Comparison of ENCODE assay signal across 8 cellular contexts in genomic region chr13:113297370-113297871, GRCh38. TPM values are rescaled to one million over a fixed set of nuclear protein-coding genes. Genes with fewer than 3 reads are reported as not detected.
DNase-seq lines count a peak whose midpoint lies in the region; ATAC-seq, FAIRE-seq and TF ChIP-seq lines count a peak whose summit lies in the region.

No MANE protein-coding gene starts in this region.

- no peaks in the 10 kb centered on the region for H3K9me3 ChIP-seq in keratinocyte (ENCODE audit: control insufficient read depth, low read depth, low read length)

- H2AFZ ChIP-seq in keratinocyte (ENCODE audit: control insufficient read depth, low read length) = peak overlapping the region; percentile 29

- H4K20me1 ChIP-seq in keratinocyte (ENCODE audit: control insufficient read depth, extremely low read depth, insufficient read depth, low read length) = peaks cover 7% of the 10 kb centered on the region

- H3K4me3 ChIP-seq in keratinocyte (ENCODE audit: control insufficient read depth in 2 of 3, extremely low read depth in 1 of 3, insufficient read depth in 2 of 3, low read depth in 1 of 3, low read length in 3 of 3) = peak overlapping the region; percentile 83 to 96 (median 94)

- H3K36me3 ChIP-seq in keratinocyte (ENCODE audit: control insufficient read depth in 2 of 2, extremely low read depth in 1 of 2, insufficient read depth in 2 of 2, low read length in 2 of 2) = peaks cover 0 to 1% of the 10 kb centered on the region in 2 experiments

- H3K9ac ChIP-seq in keratinocyte (ENCODE audit: control insufficient read depth, extremely low read depth, insufficient read depth, low read length) = peak overlapping the region; percentile 97

- no peak for TF ChIP-seq CTCF in keratinocyte (optimal IDR thresholded peaks at IDR 0.05 in 1 of 3, IDR thresholded peaks at IDR 0.05 in 1 of 3, conservative IDR thresholded peaks at IDR 0.05 in 1 of 3; ENCODE audit: extremely low read depth in 1 of 3, insufficient read depth in 2 of 3, low read length in 3 of 3)

- H3K9me3 Mint-ChIP-seq in activated naive CD8-positive, alpha-beta T cell treated with anti-CD3 and anti-CD28 coated beads, Interleukin-2, amount 10 ng/mL, durations not matched to agents 7 days and 5 days = peaks cover 2% of the 10 kb centered on the region

- H3K79me2 ChIP-seq in keratinocyte (ENCODE audit: control insufficient read depth, insufficient read depth, low read length) = peaks cover 51% of the 10 kb centered on the region

- peak; percentile 28 for ATAC-seq in GM18517 (IDR thresholded peaks at IDR 0.05; ENCODE audit: unreplicated experiment)
- ATAC-seq in HG02642 (IDR thresholded peaks at IDR 0.05; ENCODE audit: poor library complexity, unreplicated experiment) = peak; percentile 37
- peak; percentile 46 for ATAC-seq in activated naive CD8-positive, alpha-beta T cell treated with anti-CD3 and anti-CD28 coated beads, Interleukin-2, amount 10 ng/mL, durations not matched to agents 7 days and 5 days (ENCODE audit: low read depth)

- dilution Hi-C loops in keratinocyte (cut with MboI; ENCODE audit: extremely low pct_ligation_motif_present, low sequenced_read_pairs) = no loop called here

- H3K4me3 Mint-ChIP-seq in activated naive CD8-positive, alpha-beta T cell treated with anti-CD3 and anti-CD28 coated beads, Interleukin-2, amount 10 ng/mL, durations not matched to agents 7 days and 5 days = peak overlapping the region; percentile 94

- H3K4me2 ChIP-seq in keratinocyte (ENCODE audit: control insufficient read depth, extremely low read depth, insufficient read depth, low read depth, low read length) = peak overlapping the region; percentile 96

- no peak for FAIRE-seq in keratinocyte (lab: Jason Lieb, UNC)

- peaks cover 26% of the 10 kb centered on the region for H3K4me1 Mint-ChIP-seq in activated naive CD8-positive, alpha-beta T cell treated with anti-CD3 and anti-CD28 coated beads, Interleukin-2, amount 10 ng/mL, durations not matched to agents 7 days and 5 days

- peak; percentile 6 for DNase-seq in RPMI7951 (ENCODE audit: low read depth)
- no peak for DNase-seq in activated naive CD8-positive, alpha-beta T cell treated with anti-CD3 and anti-CD28 coated beads, Interleukin-2, amount 10 ng/mL, durations not matched to agents 7 days and 5 days
- DNase-seq in keratinocyte (ENCODE audit: low read depth, low spot score) = no peak
- peak; percentile 13 to 37 for DNase-seq in stimulated activated CD4-positive, alpha-beta T cell treated with anti-CD3 and anti-CD28 coated beads, Interleukin-4, amount 100 ng/mL, for 4 hours
- no peak for DNase-seq in HuH-7 (ENCODE audit: low spot score)
- no peak for DNase-seq in T1000 (lab: John Stamatoyannopoulos, UW)

- H3K4me1 ChIP-seq in keratinocyte (ENCODE audit: control insufficient read depth, extremely low read depth, insufficient read depth, low read length) = peaks cover 15% of the 10 kb centered on the region

- peak overlapping the region; percentile 97 for H3K27ac Mint-ChIP-seq in activated naive CD8-positive, alpha-beta T cell treated with anti-CD3 and anti-CD28 coated beads, Interleukin-2, amount 10 ng/mL, durations not matched to agents 7 days and 5 days

- peaks cover 19% of the 10 kb centered on the region for H3K27me3 Mint-ChIP-seq in activated naive CD8-positive, alpha-beta T cell treated with anti-CD3 and anti-CD28 coated beads, Interleukin-2, amount 10 ng/mL, durations not matched to agents 7 days and 5 days

- H3K27me3 ChIP-seq in keratinocyte (ENCODE audit: control insufficient read depth, extremely low read depth, insufficient read depth, low read length) = peaks cover 16% of the 10 kb centered on the region

- H3K36me3 Mint-ChIP-seq in activated naive CD8-positive, alpha-beta T cell treated with anti-CD3 and anti-CD28 coated beads, Interleukin-2, amount 10 ng/mL, durations not matched to agents 7 days and 5 days = peaks cover 11% of the 10 kb centered on the region

- POLR2A ChIA-PET in activated naive CD8-positive, alpha-beta T cell treated with anti-CD3 and anti-CD28 coated beads, Interleukin-2, amount 10 ng/mL, durations not matched to agents 7 days and 5 days (lab: Charles Lee) = interaction anchor here (1.2 to 2.5 kb wide), 2 partner anchors 8 to 88 kb away, joined by 4 to 14 read pairs; partner anchors contain the start of genes CUL4A and PCID2

- no peaks in the 10 kb centered on the region for H3K9me1 ChIP-seq in keratinocyte (ENCODE audit: control insufficient read depth, extremely low read depth, insufficient read depth, low read length)

- H3K27ac ChIP-seq in keratinocyte (ENCODE audit: control insufficient read depth, insufficient read depth, low read length) = peak overlapping the region; percentile 90

RNA-seq across cellular contexts. Expression of gene LAMP1, which starts 0.4 kb away (rescaled TPM):
- 97.8 and 112 TPM in 2 replicates for total RNA-seq in RPMI7951 (2014; rRNA removed; shearing (Covaris generic))
- 10 to 100 TPM; 90.1 to 96.5 TPM for total RNA-seq in activated naive CD8-positive, alpha-beta T cell treated with anti-CD3 and anti-CD28 coated beads, Interleukin-2, amount 10 ng/mL, durations not matched to agents 7 days and 5 days
- polyA plus RNA-seq in keratinocyte = 202 to 251 TPM (median 232 TPM) in 3 replicates
- 126 TPM for polyA plus RNA-seq in keratinocyte (2011; ENCODE audit: low read depth)
- polyA plus RNA-seq in keratinocyte (2011; cell fraction: cytosol; rRNA removed) = 129 and 132 TPM in 2 replicates
- 514 and 524 TPM in 2 replicates for polyA plus RNA-seq in keratinocyte (2011; cell fraction: nucleus; rRNA removed)
- polyA plus RNA-seq in keratinocyte (2012; ENCODE audit: low replicate concordance) = 268 and 311 TPM in 2 replicates
- 111 to 194 TPM (median 170 TPM) in 3 replicates for polyA minus RNA-seq in keratinocyte
- polyA minus RNA-seq in keratinocyte (2011; cell fraction: cytosol; rRNA and poly(A)+ RNA removed) = 175 TPM
- polyA minus RNA-seq in keratinocyte (2011; cell fraction: nucleus; rRNA and poly(A)+ RNA removed) = 272 and 353 TPM in 2 replicates

Comparison
In these comparisons a context has a peak if more than half of its experiments do, and no peak if none do; other contexts are left out.
1. DNase-seq: peak in RPMI7951 (single experiment) and stimulated activated CD4-positive, alpha-beta T cell treated with anti-CD3 and anti-CD28 coated beads, Interleukin-4, amount 100 ng/mL, for 4 hours (2 of 2); none in activated naive CD8-positive, alpha-beta T cell treated with anti-CD3 and anti-CD28 coated beads, Interleukin-2, amount 10 ng/mL, durations not matched to agents 7 days and 5 days (single experiment), keratinocyte (single experiment), HuH-7 (single experiment) and T1000 (single experiment).
2. Peak in every context shown above with its lines, with median percentiles within 50 percentile points of each other: ATAC-seq.